Comparison of ENCODE assay signal across 8 cellular contexts in the genomic region with DNA sequence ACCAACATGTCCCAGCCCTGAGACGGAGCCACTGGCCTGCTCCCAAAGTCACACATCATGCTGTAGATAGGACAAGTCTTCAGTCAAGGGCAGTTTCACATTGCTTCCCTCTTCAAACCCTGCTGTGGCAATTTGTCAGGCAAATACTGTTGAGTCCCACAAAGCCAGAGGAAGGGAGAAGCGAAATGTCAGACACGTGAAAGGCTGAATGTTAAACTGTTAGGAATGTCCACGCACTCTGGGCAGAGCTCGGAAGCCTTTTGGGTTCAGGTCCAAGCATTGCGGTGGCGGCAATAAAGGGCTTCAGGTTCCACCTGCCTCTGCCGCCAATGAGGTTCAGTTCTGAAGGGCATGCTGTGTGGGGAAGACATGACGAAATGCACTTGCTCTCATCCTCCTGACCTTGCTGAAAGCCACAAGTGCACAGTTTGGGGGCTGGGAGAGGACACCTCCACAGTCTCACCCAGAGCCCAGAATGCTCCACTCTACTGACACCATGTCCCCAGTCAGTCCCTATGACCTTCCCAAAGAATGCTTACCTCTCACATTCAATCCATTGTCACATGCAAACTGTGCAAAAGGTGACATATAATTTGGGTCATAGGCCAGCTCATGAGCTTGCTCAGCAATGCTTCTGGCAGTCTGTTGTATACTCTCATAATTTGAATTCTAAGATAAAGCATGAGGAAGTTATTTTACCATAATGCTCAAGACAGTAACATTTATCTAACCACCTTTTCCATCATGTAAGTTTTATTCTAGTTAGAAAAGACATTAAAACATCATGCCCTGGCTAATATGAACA. TPM values are rescaled to one million over a fixed set of nuclear protein-coding genes. Genes with fewer than 3 reads are reported as not detected.
A peak's percentile ranks its signal among the peaks of the same experiment; 100 is the strongest.
DNase-seq lines count a peak whose midpoint lies in the region; ATAC-seq and TF ChIP-seq lines count a peak whose summit lies in the region.

No MANE protein-coding gene starts in this region.

- H3K27ac ChIP-seq in esophagus muscularis mucosa (replicated peaks in 1 of 4) = peak overlapping the region; percentile 83 to 92 (median 89)

- ATAC-seq in stimulated activated naive CD8-positive, alpha-beta T cell treated with anti-CD3 and anti-CD28 coated beads, Interleukin-15, amount 100 ng/mL, for 72 hours = no peak
- ATAC-seq in WTC11 (no peak), GM18505 (IDR thresholded peaks at IDR 0.05; ENCODE audit: unreplicated experiment) (no peak)

- TF ChIP-seq POLR2A in esophagus muscularis mucosa (IDR thresholded peaks at IDR 0.05; ENCODE audit: low read depth) (no peak), GM18505 (IDR thresholded peaks at IDR 0.05; ENCODE audit: borderline replicate concordance, extremely low read depth, insufficient read depth, insufficient read length) (no peak)

- H3K36me3 ChIP-seq in esophagus muscularis mucosa = peaks cover 0 to 50% (median 25%) of the 10 kb centered on the region in 4 donors

- TF ChIP-seq EP300 in esophagus muscularis mucosa (IDR thresholded peaks at IDR 0.05) = no peak

- WGBS in esophagus muscularis mucosa = 29% methylated on average over 8 of the region's 9 CpGs

- CTCF ChIA-PET in WTC11 (lab: Charles Lee) = interaction anchor here (0.8 kb wide), 1 partner anchor 62 kb away, joined by 3 read pairs; no protein-coding TSS in a partner anchor

- H3K27me3 ChIP-seq in esophagus muscularis mucosa = no peaks in the 10 kb centered on the region

- H3K9me3 ChIP-seq in esophagus muscularis mucosa = no peaks in the 10 kb centered on the region

- no peak overlapping the region for H3K4me3 Mint-ChIP-seq in stimulated activated naive CD8-positive, alpha-beta T cell treated with anti-CD3 and anti-CD28 coated beads, Interleukin-15, Interleukin-2, amounts not matched to agents 100 ng/mL and 50 ng/mL, for 24 hours
- no peak overlapping the region for H3K4me3 Mint-ChIP-seq in stimulated activated naive CD8-positive, alpha-beta T cell treated with anti-CD3 and anti-CD28 coated beads, Interleukin-15, amount 100 ng/mL, for 72 hours
- H3K4me3 Mint-ChIP-seq in neural crest cell = no peak overlapping the region
- no peak overlapping the region for H3K4me3 Mint-ChIP-seq in WTC11

- peaks cover 52 to 98% (median 93%) of the 10 kb centered on the region in 4 donors for H3K4me1 ChIP-seq in esophagus muscularis mucosa

- H3K27me3 Mint-ChIP-seq in stimulated activated naive CD8-positive, alpha-beta T cell treated with anti-CD3 and anti-CD28 coated beads, Interleukin-15, Interleukin-2, amounts not matched to agents 100 ng/mL and 50 ng/mL, for 24 hours = no peaks in the 10 kb centered on the region
- no peaks in the 10 kb centered on the region for H3K27me3 Mint-ChIP-seq in stimulated activated naive CD8-positive, alpha-beta T cell treated with anti-CD3 and anti-CD28 coated beads, Interleukin-15, amount 100 ng/mL, for 72 hours
- no peaks in the 10 kb centered on the region for H3K27me3 Mint-ChIP-seq in neural crest cell (ENCODE audit: low read depth)
- no peaks in the 10 kb centered on the region for H3K27me3 Mint-ChIP-seq in WTC11 (ENCODE audit: low read depth)

- H3K27ac Mint-ChIP-seq in stimulated activated naive CD8-positive, alpha-beta T cell treated with anti-CD3 and anti-CD28 coated beads, Interleukin-15, Interleukin-2, amounts not matched to agents 100 ng/mL and 50 ng/mL, for 24 hours = peak overlapping the region; percentile 53
- H3K27ac Mint-ChIP-seq in stimulated activated naive CD8-positive, alpha-beta T cell treated with anti-CD3 and anti-CD28 coated beads, Interleukin-15, amount 100 ng/mL, for 72 hours = no peak overlapping the region
- H3K27ac Mint-ChIP-seq in neural crest cell (ENCODE audit: unreplicated experiment) = peak overlapping the region; percentile 62
- H3K27ac Mint-ChIP-seq in WTC11 = no peak overlapping the region

- H3K4me3 ChIP-seq in esophagus muscularis mucosa = no peak overlapping the region

- DNase-seq in stimulated activated naive CD8-positive, alpha-beta T cell treated with anti-CD3 and anti-CD28 coated beads, Interleukin-15, amount 100 ng/mL, for 72 hours = no peak
- peak; percentile 70 for DNase-seq in esophagus muscularis mucosa (ENCODE audit: extremely low spot score)
- no peak for DNase-seq in neural crest cell (ENCODE audit: low read depth, low spot score)
- no peak for DNase-seq in GM10266 (ENCODE audit: extremely low spot score)
- no peak for DNase-seq in NCI-H748 treated with DMSO at 0.1 percent for 48 hours (lab: John Stamatoyannopoulos, UW)
- DNase-seq in WTC11 (ENCODE audit: low spot score) = no peak

- no peaks in the 10 kb centered on the region for H3K9me3 Mint-ChIP-seq in stimulated activated naive CD8-positive, alpha-beta T cell treated with anti-CD3 and anti-CD28 coated beads, Interleukin-15, Interleukin-2, amounts not matched to agents 100 ng/mL and 50 ng/mL, for 24 hours
- H3K9me3 Mint-ChIP-seq in stimulated activated naive CD8-positive, alpha-beta T cell treated with anti-CD3 and anti-CD28 coated beads, Interleukin-15, amount 100 ng/mL, for 72 hours = no peaks in the 10 kb centered on the region
- H3K9me3 Mint-ChIP-seq in neural crest cell (no peaks in the 10 kb centered on the region), WTC11 (no peaks in the 10 kb centered on the region)

- no peak for TF ChIP-seq CTCF in esophagus muscularis mucosa (IDR thresholded peaks at IDR 0.05)
- TF ChIP-seq CTCF in neural crest cell (conservative IDR thresholded peaks at IDR 0.05) = no peak
- no peak for TF ChIP-seq CTCF in GM10266 (IDR thresholded peaks at IDR 0.05; ENCODE audit: control insufficient read depth, insufficient read depth, low read depth, missing control alignments)
- TF ChIP-seq CTCF in WTC11 (IDR thresholded peaks at IDR 0.05) = no peak

- peaks cover 62% of the 10 kb centered on the region for H3K36me3 Mint-ChIP-seq in stimulated activated naive CD8-positive, alpha-beta T cell treated with anti-CD3 and anti-CD28 coated beads, Interleukin-15, Interleukin-2, amounts not matched to agents 100 ng/mL and 50 ng/mL, for 24 hours (ENCODE audit: low read depth)
- H3K36me3 Mint-ChIP-seq in neural crest cell (ENCODE audit: low read depth) = no peaks in the 10 kb centered on the region
- H3K36me3 Mint-ChIP-seq in WTC11 = peaks cover 29% of the 10 kb centered on the region

- intact Hi-C loops in esophagus muscularis mucosa (cut with DNase I) = no loop called here

- H3K4me1 Mint-ChIP-seq in stimulated activated naive CD8-positive, alpha-beta T cell treated with anti-CD3 and anti-CD28 coated beads, Interleukin-15, Interleukin-2, amounts not matched to agents 100 ng/mL and 50 ng/mL, for 24 hours (ENCODE audit: low read depth) = peaks cover 32% of the 10 kb centered on the region
- peaks cover 49% of the 10 kb centered on the region for H3K4me1 Mint-ChIP-seq in stimulated activated naive CD8-positive, alpha-beta T cell treated with anti-CD3 and anti-CD28 coated beads, Interleukin-15, amount 100 ng/mL, for 72 hours
- H3K4me1 Mint-ChIP-seq in neural crest cell = no peaks in the 10 kb centered on the region
- peaks cover 9% of the 10 kb centered on the region for H3K4me1 Mint-ChIP-seq in WTC11

- POLR2A ChIA-PET in WTC11 (lab: Charles Lee) = no interaction called here

TF ChIP-seq in WTC11, 78 proteins besides CTCF, POLR2A, EP300 and RAD21 (continues in another document):
- TF ChIP-seq E2F1 (CRISPR knock-in tag; IDR thresholded peaks at IDR 0.05) = no peak
- no peak for TF ChIP-seq IRF2 (CRISPR knock-in tag; IDR thresholded peaks at IDR 0.05; ENCODE audit: borderline replicate concordance, low read depth)
- TF ChIP-seq ATF3 (CRISPR knock-in tag; conservative IDR thresholded peaks at IDR 0.05) = no peak
- TF ChIP-seq MXD4 (CRISPR knock-in tag; IDR thresholded peaks at IDR 0.05; ENCODE audit: borderline replicate concordance) = no peak
- no peak for TF ChIP-seq NFATC4 (CRISPR knock-in tag; IDR thresholded peaks at IDR 0.05)
- no peak for TF ChIP-seq ZNF232 (CRISPR knock-in tag; IDR thresholded peaks at IDR 0.05)
- no peak for TF ChIP-seq CREM (CRISPR knock-in tag; IDR thresholded peaks at IDR 0.05)
- no peak for TF ChIP-seq MAX (CRISPR knock-in tag; IDR thresholded peaks at IDR 0.05)
- TF ChIP-seq, protein P1, sequence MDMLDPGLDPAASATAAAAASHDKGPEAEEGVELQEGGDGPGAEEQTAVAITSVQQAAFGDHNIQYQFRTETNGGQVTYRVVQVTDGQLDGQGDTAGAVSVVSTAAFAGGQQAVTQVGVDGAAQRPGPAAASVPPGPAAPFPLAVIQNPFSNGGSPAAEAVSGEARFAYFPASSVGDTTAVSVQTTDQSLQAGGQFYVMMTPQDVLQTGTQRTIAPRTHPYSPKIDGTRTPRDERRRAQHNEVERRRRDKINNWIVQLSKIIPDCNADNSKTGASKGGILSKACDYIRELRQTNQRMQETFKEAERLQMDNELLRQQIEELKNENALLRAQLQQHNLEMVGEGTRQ (CRISPR knock-in tag; IDR thresholded peaks at IDR 0.05) = no peak
- TF ChIP-seq ZNF317 (CRISPR knock-in tag; IDR thresholded peaks at IDR 0.05; ENCODE audit: borderline replicate concordance, low read depth) = no peak

RNA-seq across cellular contexts. Expression of gene RAD9B, which starts 35.7 kb away (rescaled TPM):
- total RNA-seq in esophagus muscularis mucosa (1 to 10 TPM in 3 of 4 donors, under 1 TPM in 1; 0.98 to 5.0 (median 2.0) TPM), neural crest cell (0.23 and 0.50 TPM in 2 replicates), WTC11 (2021) (0.09 to 0.32 TPM in 2 of 3 replicates, not detected in the other)

RNA-seq across cellular contexts. Expression of gene VPS29, which starts 35.9 kb away (rescaled TPM):
- total RNA-seq in esophagus muscularis mucosa = 100 to 1,000 TPM; 126 to 166 (median 156) TPM
- 89.0 and 99.3 TPM in 2 replicates for total RNA-seq in neural crest cell
- 51.2 to 66.3 TPM (median 54.4 TPM) in 3 replicates for total RNA-seq in WTC11 (2021)

RNA-seq across cellular contexts. Expression of gene PPTC7, which starts 45.3 kb away (rescaled TPM):
- 10 to 100 TPM; 36.6 to 55.6 (median 53.2) TPM for total RNA-seq in esophagus muscularis mucosa
- total RNA-seq in neural crest cell = 12.3 and 13.4 TPM in 2 replicates
- total RNA-seq in WTC11 (2021) = 14.2 to 15.6 TPM (median 14.9 TPM) in 3 replicates

Comparison
In these comparisons a context has a peak if more than half of its experiments do, and no peak if none do; other contexts are left out.
1. H3K27ac Mint-ChIP-seq: peak in stimulated activated naive CD8-positive, alpha-beta T cell treated with anti-CD3 and anti-CD28 coated beads, Interleukin-15, Interleukin-2, amounts not matched to agents 100 ng/mL and 50 ng/mL, for 24 hours (single experiment) and neural crest cell (single experiment); none in stimulated activated naive CD8-positive, alpha-beta T cell treated with anti-CD3 and anti-CD28 coated beads, Interleukin-15, amount 100 ng/mL, for 72 hours (0 of 2) and WTC11 (single experiment).